In the genomic region with DNA sequence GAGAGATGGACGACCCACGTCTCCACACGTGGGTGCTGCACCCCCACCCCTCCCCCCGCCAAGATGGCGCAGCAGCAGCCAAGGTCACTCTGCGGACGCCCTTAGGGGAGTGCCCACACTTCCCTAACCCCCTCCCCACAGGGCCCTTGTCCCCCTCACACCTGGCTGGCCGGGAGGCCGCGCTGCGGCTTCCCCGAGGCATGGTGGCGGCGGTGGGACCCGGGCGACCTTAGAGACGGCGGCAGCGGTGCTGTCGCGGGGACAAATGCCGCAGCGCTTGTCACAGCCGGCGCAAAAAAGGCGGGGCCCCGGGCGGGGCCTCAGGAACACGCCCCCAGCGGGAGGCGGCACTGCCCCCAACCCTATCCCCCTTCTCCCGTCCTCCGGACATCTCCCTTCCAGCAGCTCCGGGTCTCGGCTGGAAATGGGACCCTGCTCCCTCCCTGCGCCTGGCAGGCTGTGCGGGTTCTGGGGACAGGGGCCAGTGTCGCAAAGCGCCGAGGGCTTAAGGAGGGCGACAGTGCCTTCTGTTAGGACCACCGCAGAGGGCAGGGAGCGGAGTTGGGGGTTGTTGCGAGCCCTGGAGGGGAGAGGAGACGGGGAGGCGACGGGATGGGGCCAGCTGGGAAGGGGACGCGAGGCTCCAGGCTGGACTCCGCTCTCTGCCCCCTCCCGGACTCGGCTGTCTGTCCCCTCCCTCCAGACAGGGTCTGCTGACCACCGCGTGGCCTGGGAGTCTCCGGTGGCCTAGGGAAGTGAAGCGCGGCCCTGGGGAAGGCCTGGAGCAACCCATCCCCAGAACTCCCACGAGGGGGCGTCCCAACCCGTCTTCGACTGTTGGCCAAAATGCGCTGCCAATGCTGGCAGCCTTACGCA, we compare ENCODE assay signal across 8 cellular contexts. TPM values are rescaled to one million over a fixed set of nuclear protein-coding genes. Genes with fewer than 3 reads are reported as not detected.
A peak's percentile ranks its signal among the peaks of the same experiment; 100 is the strongest.
DNase-seq lines count a peak whose midpoint lies in the region; ATAC-seq and TF ChIP-seq lines count a peak whose summit lies in the region.

Gene CHCHD10, minus strand, starts transcription at position 300 of the 876 bp plus-strand sequence. Its CDS starts 98 bp downstream, at position 202.

- H3K36me3 ChIP-seq in HAP-1 (replicated peaks) (peaks cover 30% of the 10 kb centered on the region), kidney epithelial cell (ENCODE audit: control insufficient read depth, insufficient read depth, low read length) (peaks cover 1% of the 10 kb centered on the region)

- peak; percentile 88 for TF ChIP-seq CTCF in kidney epithelial cell (IDR thresholded peaks at IDR 0.05; ENCODE audit: insufficient read depth, low read length, poor library complexity, severe bottlenecking)

- H3K9me3 ChIP-seq in HAP-1 = no peaks in the 10 kb centered on the region

- DNase-seq in DMS153 (lab: John Stamatoyannopoulos, UW) = peak; percentile 19
- DNase-seq in HAP-1 (ENCODE audit: low spot score in 2 of 2) = peak; percentile 91 to 93
- peak; percentile 81 for DNase-seq in NCI-H2227 (lab: John Stamatoyannopoulos, UW; ENCODE audit: unreplicated experiment)
- DNase-seq in activated CD4-positive, CD25-positive, alpha-beta regulatory T cell treated with anti-CD3 and anti-CD28 coated beads, Interleukin-2, amount 50 U/mL, for 16 hours (ENCODE audit: low read depth, low spot score) = peak; percentile 50
- DNase-seq in central memory CD8-positive, alpha-beta T cell (ENCODE audit: low spot score in 2 of 2) = peak; percentile 56 to 65
- DNase-seq in kidney epithelial cell (ENCODE audit: low read depth) = no peak
- peak; percentile 50 to 75 for DNase-seq in stimulated activated CD4-positive, alpha-beta T cell treated with anti-CD3 and anti-CD28 coated beads, Interleukin-15, amount 100 ng/mL, for 1 hour (ENCODE audit: low read depth in 1 of 2, low spot score in 1 of 2)

- no peaks in the 10 kb centered on the region for H3K27me3 Mint-ChIP-seq in central memory CD8-positive, alpha-beta T cell

- peak within 1 kb of the TSS; percentile 81 for H3K4me3 Mint-ChIP-seq in central memory CD8-positive, alpha-beta T cell

- H3K36me3 Mint-ChIP-seq in central memory CD8-positive, alpha-beta T cell (ENCODE audit: insufficient read depth) = peaks cover 9% of the 10 kb centered on the region

- H3K27ac Mint-ChIP-seq in central memory CD8-positive, alpha-beta T cell (ENCODE audit: low read depth) = no peak within 1 kb of the TSS

- no peaks in the 10 kb centered on the region for H3K27me3 ChIP-seq in HAP-1 (ENCODE audit: low read depth)
- H3K27me3 ChIP-seq in kidney epithelial cell (ENCODE audit: control insufficient read depth, insufficient read depth, low read length) = no peaks in the 10 kb centered on the region

- H3K4me3 ChIP-seq in HAP-1 = peak within 1 kb of the TSS; percentile 96
- H3K4me3 ChIP-seq in kidney epithelial cell (ENCODE audit: low read depth, low read length) = peak within 1 kb of the TSS; percentile 54

- peaks cover 10% of the 10 kb centered on the region for H3K4me1 ChIP-seq in HAP-1

- in situ Hi-C loops in HAP-1 (cut with MboI; ENCODE audit: low sequenced_read_pairs) = no loop called here

- peaks cover 29% of the 10 kb centered on the region for H3K4me1 Mint-ChIP-seq in central memory CD8-positive, alpha-beta T cell

- ATAC-seq in central memory CD8-positive, alpha-beta T cell (replicated peaks; ENCODE audit: extremely low read depth, poor library complexity, severe bottlenecking) = peak; percentile 67
- no peak for ATAC-seq in GM19467 (IDR thresholded peaks at IDR 0.05; ENCODE audit: unreplicated experiment)

- no peaks in the 10 kb centered on the region for H3K9me3 Mint-ChIP-seq in central memory CD8-positive, alpha-beta T cell

RNA-seq across cellular contexts. Expression of gene CHCHD10, which starts in this region (rescaled TPM):
- total RNA-seq in kidney epithelial cell = 13.5 and 21.0 TPM in 2 replicates
